In the genomic region with DNA sequence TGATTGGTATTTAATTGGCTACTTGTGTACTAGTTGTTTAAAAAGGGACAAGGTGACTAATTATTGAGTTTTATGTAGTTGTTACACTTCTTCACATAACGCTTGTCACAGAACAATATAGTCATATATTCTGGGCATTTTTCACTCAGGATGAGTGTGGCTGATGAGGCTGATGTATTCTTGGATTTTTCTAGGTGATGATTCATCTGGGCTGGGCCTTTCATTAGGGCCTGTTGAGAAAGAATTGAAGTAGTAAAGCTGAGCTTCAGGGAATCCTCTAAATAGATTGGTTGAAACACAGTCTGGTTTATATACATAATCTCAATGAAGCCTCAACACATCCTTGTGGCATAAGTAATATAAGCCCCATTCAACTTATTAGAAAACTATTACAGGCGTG, we compare ENCODE assay signal across 13 cellular contexts.
"Had no signal": no experiment of that assay in that cellular context is flagged by ENCODE, and none has a peak within 500 bp of the region (broad histone marks: within the 10 kb centered on the region; RNA-seq: fewer than 3 reads in every experiment).

No MANE protein-coding gene starts in this region.

- ATAC-seq: sciatic nerve had no signal

- H3K4me1 ChIP-seq: spleen, thyroid gland had no signal

- H3K9me3 ChIP-seq: SK-N-SH, spleen, thyroid gland had no signal

- H3K4me3 ChIP-seq: spleen, thyroid gland had no signal

- H3K27ac ChIP-seq: spleen, thyroid gland had no signal

- H3K4me2 ChIP-seq: SK-N-SH had no signal

- H3K9ac ChIP-seq: SK-N-SH had no signal

- H3K27me3 ChIP-seq: thyroid gland had no signal

- H3K36me3 ChIP-seq: spleen, thyroid gland had no signal

- DNase-seq: activated CD4-positive, alpha-beta memory T cell treated with anti-CD3 and anti-CD28 coated beads for 36 hours; activated CD4-positive, alpha-beta T cell treated with anti-CD3 and anti-CD28 coated beads for 1 hour; activated CD8-positive, alpha-beta memory T cell treated with anti-CD3 and anti-CD28 coated beads, Interleukin-2, amount 50 U/mL, for 4 hours; aorta; effector memory CD4-positive, alpha-beta T cell; hippocampal formation; kidney; SK-N-SH; spleen; T-helper 1 cell; T1000; thyroid gland had no signal
